In the genomic region with DNA sequence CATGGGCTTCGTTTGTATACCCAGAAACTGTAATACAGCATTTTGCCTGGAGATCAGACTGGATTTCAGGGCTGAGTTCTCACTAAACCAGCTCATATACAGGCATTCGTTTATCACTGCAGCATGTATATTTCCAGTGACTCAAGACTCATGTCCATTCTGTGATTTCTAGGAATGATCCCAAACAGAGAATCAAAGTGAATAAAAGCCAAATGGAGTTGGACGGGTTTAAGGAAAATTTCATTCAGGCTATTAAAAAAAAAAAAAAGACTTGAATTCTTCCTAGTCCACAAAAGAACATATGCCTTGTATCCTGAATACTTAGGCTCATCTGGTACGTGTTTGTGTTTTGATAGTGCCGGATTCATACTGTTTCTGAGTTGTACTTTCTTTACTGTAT, we compare ENCODE assay signal across 24 cellular contexts. TPM values are rescaled to one million over a fixed set of nuclear protein-coding genes. Genes with fewer than 3 reads are reported as not detected.
DNase-seq lines count a peak whose midpoint lies in the region; ATAC-seq and TF ChIP-seq lines count a peak whose summit lies in the region.
"Had no signal": no experiment of that assay in that cellular context is flagged by ENCODE, and none has a peak within 500 bp of the region (broad histone marks: within the 10 kb centered on the region; RNA-seq: fewer than 3 reads in every experiment).

No MANE protein-coding gene starts in this region.

- peaks cover 26% of the 10 kb centered on the region for H3K79me2 ChIP-seq in SK-N-SH (ENCODE audit: insufficient read depth)
- peaks cover 40% of the 10 kb centered on the region for H3K79me2 ChIP-seq in hepatocyte

- no peaks in the 10 kb centered on the region for H3K27me3 Mint-ChIP-seq in stimulated activated memory B cell treated with anti-CD40 and anti-IgM and Interleukin-4, amounts not matched to agents 10 μg/mL and 1 μg/mL and 100 μg/mL, for 72 hours
- H3K27me3 Mint-ChIP-seq: CD8-positive, alpha-beta memory T cell had no signal

- no peak for TF ChIP-seq CTCF in SK-N-SH (IDR thresholded peaks at IDR 0.05)
- TF ChIP-seq CTCF in hepatocyte (IDR thresholded peaks at IDR 0.05; ENCODE audit: poor library complexity): no peak

- no peak for TF ChIP-seq RAD21 in SK-N-SH (IDR thresholded peaks at IDR 0.05; ENCODE audit: low read length)

- H3K27me3 ChIP-seq in SK-N-SH (ENCODE audit: insufficient read depth) (no peaks in the 10 kb centered on the region), hepatocyte (no peaks in the 10 kb centered on the region), aorta (ENCODE audit: control insufficient read depth in 1 of 2, insufficient read depth in 2 of 2, low read length in 1 of 2) (no peaks in the 10 kb centered on the region)
- H3K27me3 ChIP-seq: Peyer's patch had no signal

- CTCF ChIA-PET in SK-N-SH (lab: Yijun Ruan, JAX): interaction anchor here (1.5 to 1.6 kb wide), 2 partner anchors 46 to 47 kb away, joined by 4 read pairs; partner anchors contain the start of gene TET1

- peaks cover 4% of the 10 kb centered on the region for H3F3A ChIP-seq in SK-N-SH (replicated peaks; ENCODE audit: insufficient read depth)

- ATAC-seq in SK-N-SH treated with all-trans-retinoic acid at 6 μM for 48 hours: peak; percentile 26; the same call in 1 of the 3 replicates
- peak; percentile 54 for ATAC-seq in aorta (ENCODE audit: low FRiP score)
- no peak for ATAC-seq in stimulated activated memory B cell treated with anti-CD40 and anti-IgM and Interleukin-4, amounts not matched to agents 10 μg/mL and 1 μg/mL and 100 μg/mL, for 72 hours
- no peak for ATAC-seq in GM19324 (IDR thresholded peaks at IDR 0.05; ENCODE audit: low FRiP score, unreplicated experiment)
- ATAC-seq: HCT116 had no signal

- no peak overlapping the region for H3K4me3 Mint-ChIP-seq in stimulated activated memory B cell treated with anti-CD40 and anti-IgM and Interleukin-4, amounts not matched to agents 10 μg/mL and 1 μg/mL and 100 μg/mL, for 72 hours
- H3K4me3 Mint-ChIP-seq: CD8-positive, alpha-beta memory T cell had no signal

- TF ChIP-seq EP300 in SK-N-SH (IDR thresholded peaks at IDR 0.05; ENCODE audit: borderline replicate concordance in 1 of 2, low read depth in 1 of 2, low read length in 1 of 2): no peak

- WGBS in SK-N-SH (ENCODE audit: low lambda C conversion rate): 72% methylated on average over 5 of the region's 5 CpGs
- 59% methylated on average over 5 of the region's 5 CpGs for WGBS in hepatocyte (ENCODE audit: low lambda C conversion rate, missing lambda C conversion rate)
- WGBS in aorta, 2 donors: 10 to 13% methylated on average over 5 of the region's 5 CpGs

- H2AFZ ChIP-seq in SK-N-SH (ENCODE audit: low read depth): no peak overlapping the region
- no peak overlapping the region for H2AFZ ChIP-seq in hepatocyte

- H3K4me2 ChIP-seq in SK-N-SH: no peak overlapping the region
- H3K4me2 ChIP-seq in hepatocyte: no peak overlapping the region

- no peaks in the 10 kb centered on the region for H3K4me1 Mint-ChIP-seq in stimulated activated memory B cell treated with anti-CD40 and anti-IgM and Interleukin-4, amounts not matched to agents 10 μg/mL and 1 μg/mL and 100 μg/mL, for 72 hours

- H3K9me3 Mint-ChIP-seq in stimulated activated memory B cell treated with anti-CD40 and anti-IgM and Interleukin-4, amounts not matched to agents 10 μg/mL and 1 μg/mL and 100 μg/mL, for 72 hours: no peaks in the 10 kb centered on the region
- H3K9me3 Mint-ChIP-seq: CD8-positive, alpha-beta memory T cell had no signal

- H3K9me2 ChIP-seq in SK-N-SH (no peaks in the 10 kb centered on the region), hepatocyte (replicated peaks; ENCODE audit: insufficient read depth) (no peaks in the 10 kb centered on the region)

- H3K27ac ChIP-seq in SK-N-SH (ENCODE audit: low read depth in 2 of 2, low read length in 1 of 2): no peak overlapping the region
- peak overlapping the region; percentile 7 for H3K27ac ChIP-seq in hepatocyte
- H3K27ac ChIP-seq in aorta (ENCODE audit: low read depth in 1 of 2, low read length in 2 of 2): no peak overlapping the region
- H3K27ac ChIP-seq: 22Rv1, C4-2B, Peyer's patch had no signal

- intact Hi-C loops in aorta (cut with DNase I): no loop called here

- POLR2A ChIA-PET in SK-N-SH (lab: Yijun Ruan, JAX): interaction anchor here (0.7 kb wide), 1 partner anchor 47 kb away, joined by 6 read pairs; no protein-coding TSS in a partner anchor

- H3K27ac Mint-ChIP-seq in stimulated activated memory B cell treated with anti-CD40 and anti-IgM and Interleukin-4, amounts not matched to agents 10 μg/mL and 1 μg/mL and 100 μg/mL, for 72 hours: no peak overlapping the region
- H3K27ac Mint-ChIP-seq: CD8-positive, alpha-beta memory T cell had no signal

- no peak overlapping the region for H3K9ac ChIP-seq in SK-N-SH

- DNase-seq in SK-N-SH (no peak), fibroblast of gingiva (ENCODE audit: low read depth) (peak; percentile 70), hepatocyte (ENCODE audit: low spot score) (no peak), aorta (no peak), Ammon's horn (ENCODE audit: low spot score) (no peak)
- DNase-seq: AML-193; Calu3; CD8-positive, alpha-beta memory T cell; DMS153; GDM1; GOT3; Kasumi-1; NCI-H1417; NCI-H1694 treated with DMSO at 0.1 percent for 48 hours; NCI-H2081 treated with DMSO at 0.1 percent for 48 hours; NCI-H2171 treated with DMSO at 0.1 percent for 48 hours; NCI-H524 treated with DMSO at 0.1 percent for 48 hours; Peyer's patch had no signal

- H3K4me1 ChIP-seq in SK-N-SH (ENCODE audit: control insufficient read depth in 1 of 2, insufficient read depth in 2 of 2, low read depth in 1 of 2, low read length in 1 of 2): peaks cover 0 to 8% of the 10 kb centered on the region in 2 experiments; a peak in 3 of 4 replicates
- H3K4me1 ChIP-seq in hepatocyte (ENCODE audit: insufficient read depth): peaks cover 9% of the 10 kb centered on the region
- H3K4me1 ChIP-seq in aorta (ENCODE audit: control insufficient read depth in 1 of 2, insufficient read depth in 2 of 2, low read length in 2 of 2): peaks cover 0 to 2% of the 10 kb centered on the region in 2 donors
- H3K4me1 ChIP-seq: Peyer's patch had no signal

- peaks cover 0 to 9% of the 10 kb centered on the region in 2 experiments for H3K36me3 ChIP-seq in SK-N-SH (replicated peaks in 1 of 2; ENCODE audit: control insufficient read depth in 1 of 2, insufficient read depth in 2 of 2, low read length in 1 of 2)
- no peaks in the 10 kb centered on the region for H3K36me3 ChIP-seq in hepatocyte (replicated peaks; ENCODE audit: insufficient read depth, low read depth)
- no peaks in the 10 kb centered on the region for H3K36me3 ChIP-seq in aorta (ENCODE audit: control insufficient read depth in 1 of 2, insufficient read depth in 2 of 2, low read length in 1 of 2)
- H3K36me3 ChIP-seq: Peyer's patch had no signal

- no peaks in the 10 kb centered on the region for H4K20me1 ChIP-seq in SK-N-SH (ENCODE audit: insufficient read depth)
- H4K20me1 ChIP-seq in hepatocyte (ENCODE audit: insufficient read depth, poor library complexity, severe bottlenecking): no peaks in the 10 kb centered on the region

- H3K9me3 ChIP-seq in SK-N-SH (no peaks in the 10 kb centered on the region), hepatocyte (ENCODE audit: low read depth) (no peaks in the 10 kb centered on the region), aorta (ENCODE audit: control insufficient read depth, low read length) (no peaks in the 10 kb centered on the region)
- H3K9me3 ChIP-seq: Peyer's patch had no signal

- peaks cover 8% of the 10 kb centered on the region for H3K36me3 Mint-ChIP-seq in stimulated activated memory B cell treated with anti-CD40 and anti-IgM and Interleukin-4, amounts not matched to agents 10 μg/mL and 1 μg/mL and 100 μg/mL, for 72 hours

- no peak overlapping the region for H3K4me3 ChIP-seq in SK-N-SH (ENCODE audit: low read depth in 2 of 2, low read length in 1 of 2)
- H3K4me3 ChIP-seq in hepatocyte: no peak overlapping the region
- no peak overlapping the region for H3K4me3 ChIP-seq in aorta (ENCODE audit: low read length in 2 of 2)
- H3K4me3 ChIP-seq: Peyer's patch had no signal

TF ChIP-seq in SK-N-SH treated with all-trans-retinoic acid at 6 μM for 48 hours, 23 proteins besides CTCF, POLR2A, EP300 and RAD21 (continues in another document):
- TF ChIP-seq TOX (CRISPR knock-in tag; IDR thresholded peaks at IDR 0.05; ENCODE audit: borderline replicate concordance) (no peak), TCF4 (CRISPR knock-in tag; IDR thresholded peaks at IDR 0.05; ENCODE audit: borderline replicate concordance) (no peak), BACH2 (CRISPR knock-in tag; IDR thresholded peaks at IDR 0.05; ENCODE audit: borderline replicate concordance) (no peak)
- TF ChIP-seq, protein P1, sequence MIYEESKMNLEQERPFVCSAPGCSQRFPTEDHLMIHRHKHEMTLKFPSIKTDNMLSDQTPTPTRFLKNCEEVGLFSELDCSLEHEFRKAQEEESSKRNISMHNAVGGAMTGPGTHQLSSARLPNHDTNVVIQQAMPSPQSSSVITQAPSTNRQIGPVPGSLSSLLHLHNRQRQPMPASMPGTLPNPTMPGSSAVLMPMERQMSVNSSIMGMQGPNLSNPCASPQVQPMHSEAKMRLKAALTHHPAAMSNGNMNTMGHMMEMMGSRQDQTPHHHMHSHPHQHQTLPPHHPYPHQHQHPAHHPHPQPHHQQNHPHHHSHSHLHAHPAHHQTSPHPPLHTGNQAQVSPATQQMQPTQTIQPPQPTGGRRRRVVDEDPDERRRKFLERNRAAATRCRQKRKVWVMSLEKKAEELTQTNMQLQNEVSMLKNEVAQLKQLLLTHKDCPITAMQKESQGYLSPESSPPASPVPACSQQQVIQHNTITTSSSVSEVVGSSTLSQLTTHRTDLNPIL (CRISPR knock-in tag; IDR thresholded peaks at IDR 0.05; ENCODE audit: low read depth): no peak

TF ChIP-seq in SK-N-SH, 30 proteins besides CTCF, POLR2A, EP300 and RAD21:
- TF ChIP-seq POLR2AphosphoS5 (IDR thresholded peaks at IDR 0.05; ENCODE audit: low read depth, low read length): no peak
- TF ChIP-seq MAX (IDR thresholded peaks at IDR 0.05; ENCODE audit: low read depth): no peak
- TF ChIP-seq SIN3A (IDR thresholded peaks at IDR 0.05; ENCODE audit: borderline replicate concordance, low read depth, low read length): no peak

RNA-seq across cellular contexts. Expression of gene TET1, which starts 46.8 kb away (rescaled TPM):
- 0.38 and 0.44 TPM in 2 replicates for polyA plus RNA-seq in SK-N-SH (2012; rRNA removed)
- polyA plus RNA-seq in SK-N-SH (2012; cell fraction: cytosol; rRNA removed): 0.32 and 0.39 TPM in 2 replicates
- polyA plus RNA-seq in SK-N-SH (2012; cell fraction: nucleus; rRNA removed): 0.65 and 0.88 TPM in 2 replicates
- total RNA-seq in hepatocyte: 10.4 and 13.6 TPM in 2 replicates
- polyA plus RNA-seq in hepatocyte: 2.4 and 3.2 TPM in 2 replicates
- total RNA-seq in aorta: 1 to 10 TPM; 2.2 to 3.6 TPM
- polyA plus RNA-seq in aorta: under 1 TPM; 0.18 to 0.25 TPM

Comparison
In these comparisons a context has a peak if more than half of its experiments do, and no peak if none do; other contexts are left out.
1. ATAC-seq: peak in SK-N-SH treated with all-trans-retinoic acid at 6 μM for 48 hours (single experiment) and aorta (single experiment); none in stimulated activated memory B cell treated with anti-CD40 and anti-IgM and Interleukin-4, amounts not matched to agents 10 μg/mL and 1 μg/mL and 100 μg/mL, for 72 hours (single experiment) and GM19324 (single experiment).